Comparison of ENCODE assay signal across 8 cellular contexts in genomic region chr7:1065263-1066260, GRCh38. TPM values are rescaled to one million over a fixed set of nuclear protein-coding genes. Genes with fewer than 3 reads are reported as not detected.
DNase-seq lines count a peak whose midpoint lies in the region; ATAC-seq and TF ChIP-seq lines count a peak whose summit lies in the region.

No MANE protein-coding gene starts in this region.

- H3K9ac ChIP-seq in duodenal mucosa (ENCODE audit: low read depth in 1 of 2, low read length in 2 of 2), result peak overlapping the region; percentile 12 to 37

- H3K9me3 ChIP-seq in duodenal mucosa (ENCODE audit: control insufficient read depth in 1 of 2, low read length in 2 of 2), result peaks cover 0 to 2% of the 10 kb centered on the region in 2 donors

- peaks cover 0 to 3% of the 10 kb centered on the region in 2 donors for H3K36me3 ChIP-seq in duodenal mucosa (ENCODE audit: control insufficient read depth in 1 of 2, insufficient read depth in 2 of 2, low read length in 2 of 2)

- POLR2A ChIA-PET in activated CD4-positive, alpha-beta memory T cell treated with anti-CD3 and anti-CD28 coated beads, Interleukin-2, amount 10 ng/mL, durations not matched to agents 7 days and 5 days (lab: Charles Lee), result interaction anchor here (1.8 to 2.6 kb wide), 2 partner anchors 71 to 91 kb away, joined by 8 to 28 read pairs; partner anchors contain the start of gene COX19

- H3K4me1 Mint-ChIP-seq in activated CD4-positive, alpha-beta memory T cell treated with anti-CD3 and anti-CD28 coated beads, Interleukin-2, amount 10 ng/mL, durations not matched to agents 7 days and 5 days, result peaks cover 6% of the 10 kb centered on the region
- H3K4me1 Mint-ChIP-seq in memory B cell, result peaks cover 33% of the 10 kb centered on the region

- H3K27me3 ChIP-seq in duodenal mucosa (ENCODE audit: control insufficient read depth in 1 of 2, insufficient read depth in 2 of 2, low read length in 2 of 2), result no peaks in the 10 kb centered on the region

- no peak overlapping the region for H3K27ac Mint-ChIP-seq in activated CD4-positive, alpha-beta memory T cell treated with anti-CD3 and anti-CD28 coated beads, Interleukin-2, amount 10 ng/mL, durations not matched to agents 7 days and 5 days
- H3K27ac Mint-ChIP-seq in memory B cell, result peak overlapping the region; percentile 14

- peak; percentile 65 for ATAC-seq in HG02981 (IDR thresholded peaks at IDR 0.05; ENCODE audit: unreplicated experiment)
- peak; percentile 58 for ATAC-seq in memory B cell (ENCODE audit: low read depth)
- no peak for ATAC-seq in GM21825 (IDR thresholded peaks at IDR 0.05; ENCODE audit: unreplicated experiment)

- peak; percentile 83 for DNase-seq in GM12865 (ENCODE audit: low read depth)
- DNase-seq in NCI-H69 (lab: John Stamatoyannopoulos, UW), result peak; percentile 75
- DNase-seq in activated CD4-positive, alpha-beta memory T cell treated with anti-CD3 and anti-CD28 coated beads, Interleukin-2, amount 10 ng/mL, durations not matched to agents 7 days and 5 days, result peak; percentile 89
- DNase-seq in memory B cell (ENCODE audit: low spot score in 2 of 2), result peak; percentile 82 to 93
- peak; percentile 74 for DNase-seq in stimulated activated CD8-positive, alpha-beta memory T cell treated with anti-CD3 and anti-CD28 coated beads, Interleukin-15, amount 100 ng/mL, for 1 hour (ENCODE audit: low read depth)

- CTCF ChIA-PET in activated CD4-positive, alpha-beta memory T cell treated with anti-CD3 and anti-CD28 coated beads, Interleukin-2, amount 10 ng/mL, durations not matched to agents 7 days and 5 days (lab: Charles Lee), result interaction anchor here (0.6 to 9.9 kb wide), 27 partner anchors 10 to 279 kb away, joined by 3 to 270 read pairs (median 5); partner anchors contain the start of genes COX19, GPR146 and ZFAND2A

- peaks cover 3% of the 10 kb centered on the region for H3K9me3 Mint-ChIP-seq in activated CD4-positive, alpha-beta memory T cell treated with anti-CD3 and anti-CD28 coated beads, Interleukin-2, amount 10 ng/mL, durations not matched to agents 7 days and 5 days
- H3K9me3 Mint-ChIP-seq in memory B cell, result no peaks in the 10 kb centered on the region

- H3K27ac ChIP-seq in duodenal mucosa (ENCODE audit: low read depth, low read length), result no peak overlapping the region

- peaks cover 1% of the 10 kb centered on the region for H3K27me3 Mint-ChIP-seq in activated CD4-positive, alpha-beta memory T cell treated with anti-CD3 and anti-CD28 coated beads, Interleukin-2, amount 10 ng/mL, durations not matched to agents 7 days and 5 days
- peaks cover 10% of the 10 kb centered on the region for H3K27me3 Mint-ChIP-seq in memory B cell

- H3K36me3 Mint-ChIP-seq in activated CD4-positive, alpha-beta memory T cell treated with anti-CD3 and anti-CD28 coated beads, Interleukin-2, amount 10 ng/mL, durations not matched to agents 7 days and 5 days (ENCODE audit: low read depth), result peaks cover 2% of the 10 kb centered on the region
- peaks cover 4% of the 10 kb centered on the region for H3K36me3 Mint-ChIP-seq in memory B cell

- peak; percentile 90 for TF ChIP-seq CTCF in GM12865 (IDR thresholded peaks at IDR 0.05; ENCODE audit: insufficient read depth, low read depth, low read length, missing control alignments)

- H3K4me3 ChIP-seq in GM12865 (ENCODE audit: low read depth, low read length) (peak overlapping the region; percentile 59), duodenal mucosa (ENCODE audit: low read depth in 1 of 2, low read length in 2 of 2) (peak overlapping the region; percentile 46 to 48)

- H3K4me1 ChIP-seq in duodenal mucosa (ENCODE audit: control insufficient read depth in 1 of 2, insufficient read depth in 2 of 2, low read length in 2 of 2), result peaks cover 3 to 15% of the 10 kb centered on the region in 2 donors

- H3K4me3 Mint-ChIP-seq in activated CD4-positive, alpha-beta memory T cell treated with anti-CD3 and anti-CD28 coated beads, Interleukin-2, amount 10 ng/mL, durations not matched to agents 7 days and 5 days, result no peak overlapping the region
- peak overlapping the region; percentile 68 for H3K4me3 Mint-ChIP-seq in memory B cell

RNA-seq across cellular contexts. Expression of gene GPR146, which starts 21.2 kb away (rescaled TPM):
- 10 to 100 TPM; 10.0 to 10.1 TPM for total RNA-seq in activated CD4-positive, alpha-beta memory T cell treated with anti-CD3 and anti-CD28 coated beads, Interleukin-2, amount 10 ng/mL, durations not matched to agents 7 days and 5 days

RNA-seq across cellular contexts. Expression of gene GPER1, which starts 22.4 kb away (rescaled TPM):
- under 1 TPM in 1 of 2 experiments, not detected in 1; 0.15 TPM for total RNA-seq in activated CD4-positive, alpha-beta memory T cell treated with anti-CD3 and anti-CD28 coated beads, Interleukin-2, amount 10 ng/mL, durations not matched to agents 7 days and 5 days
